Comparison of ENCODE assay signal across 13 cellular contexts in the genomic region with DNA sequence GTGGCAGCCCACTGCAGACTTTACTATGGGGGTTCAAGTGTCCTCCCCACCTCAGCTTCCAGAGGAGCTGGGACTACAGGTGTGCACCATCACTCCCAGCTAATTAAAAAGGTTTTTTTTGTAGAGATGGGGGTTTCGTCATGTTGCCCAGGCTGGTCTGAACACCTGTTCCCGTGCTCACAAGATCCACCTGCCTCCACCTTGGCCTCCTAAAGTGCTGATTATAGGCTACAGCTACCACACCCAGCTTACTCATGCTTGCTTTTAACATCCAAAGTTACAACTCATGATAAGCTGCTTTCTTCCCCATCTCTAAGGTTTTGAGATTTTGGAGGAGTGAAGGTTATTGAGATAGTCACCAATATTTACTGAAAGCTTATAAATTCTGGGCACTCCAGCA. TPM values are rescaled to one million over a fixed set of nuclear protein-coding genes. Genes with fewer than 3 reads are reported as not detected.
DNase-seq lines count a peak whose midpoint lies in the region; ATAC-seq and TF ChIP-seq lines count a peak whose summit lies in the region.
"Had no signal": no experiment of that assay in that cellular context is flagged by ENCODE, and none has a peak within 500 bp of the region (broad histone marks: within the 10 kb centered on the region; RNA-seq: fewer than 3 reads in every experiment).

No MANE protein-coding gene starts in this region.

- ATAC-seq in activated naive CD8-positive, alpha-beta T cell treated with anti-CD3 and anti-CD28 coated beads, Interleukin-2, amount 10 ng/mL, durations not matched to agents 7 days and 5 days (ENCODE audit: low read depth): no peak
- ATAC-seq in HG03432 (IDR thresholded peaks at IDR 0.05; ENCODE audit: unreplicated experiment): no peak

- H3K27me3 Mint-ChIP-seq in activated naive CD8-positive, alpha-beta T cell treated with anti-CD3 and anti-CD28 coated beads, Interleukin-2, amount 10 ng/mL, durations not matched to agents 7 days and 5 days: no peaks in the 10 kb centered on the region
- no peaks in the 10 kb centered on the region for H3K27me3 Mint-ChIP-seq in nephron (ENCODE audit: low read depth)

- peak overlapping the region; percentile 21 for H3K27ac Mint-ChIP-seq in activated naive CD8-positive, alpha-beta T cell treated with anti-CD3 and anti-CD28 coated beads, Interleukin-2, amount 10 ng/mL, durations not matched to agents 7 days and 5 days
- H3K27ac Mint-ChIP-seq in nephron: no peak overlapping the region

- no peak for TF ChIP-seq CTCF in nephron (IDR thresholded peaks at IDR 0.05; ENCODE audit: unreplicated experiment in 3 of 3)

- peak overlapping the region; percentile 64 for H3K4me3 Mint-ChIP-seq in activated naive CD8-positive, alpha-beta T cell treated with anti-CD3 and anti-CD28 coated beads, Interleukin-2, amount 10 ng/mL, durations not matched to agents 7 days and 5 days
- H3K4me3 Mint-ChIP-seq in nephron: peak overlapping the region; percentile 74 to 77 (median 74)

- peaks cover 17% of the 10 kb centered on the region for H3K36me3 Mint-ChIP-seq in activated naive CD8-positive, alpha-beta T cell treated with anti-CD3 and anti-CD28 coated beads, Interleukin-2, amount 10 ng/mL, durations not matched to agents 7 days and 5 days
- H3K36me3 Mint-ChIP-seq in nephron (ENCODE audit: low read depth): peaks cover 46% of the 10 kb centered on the region

- DNase-seq in COR-L47 (lab: John Stamatoyannopoulos, UW) (peak; percentile 1), NCI-H1105 (lab: John Stamatoyannopoulos, UW) (peak; percentile 9), substantia nigra (lab: John Stamatoyannopoulos, UW) (no peak), occipital lobe (lab: John Stamatoyannopoulos, UW) (no peak)
- no peak for DNase-seq in activated naive CD8-positive, alpha-beta T cell treated with anti-CD3 and anti-CD28 coated beads, Interleukin-2, amount 10 ng/mL, durations not matched to agents 7 days and 5 days
- DNase-seq: brain microvascular endothelial cell; DMS 273 treated with DMSO at 0.1 percent for 48 hours; NCI-H510A treated with DMSO at 0.1 percent for 48 hours; nucleus accumbens; stimulated activated naive CD4-positive, alpha-beta T cell treated with Interleukin-2 at 50 U/mL for 16 hours had no signal

- no peak overlapping the region for H3K27ac ChIP-seq in substantia nigra (ENCODE audit: low read depth, low read length, poor library complexity, severe bottlenecking)
- H3K27ac ChIP-seq: brain microvascular endothelial cell, esophagus muscularis mucosa had no signal

- no peaks in the 10 kb centered on the region for H3K9me3 Mint-ChIP-seq in activated naive CD8-positive, alpha-beta T cell treated with anti-CD3 and anti-CD28 coated beads, Interleukin-2, amount 10 ng/mL, durations not matched to agents 7 days and 5 days
- H3K9me3 Mint-ChIP-seq in nephron: no peaks in the 10 kb centered on the region

- POLR2A ChIA-PET in activated naive CD8-positive, alpha-beta T cell treated with anti-CD3 and anti-CD28 coated beads, Interleukin-2, amount 10 ng/mL, durations not matched to agents 7 days and 5 days (lab: Charles Lee): no interaction called here

- peaks cover 26% of the 10 kb centered on the region for H3K4me1 Mint-ChIP-seq in activated naive CD8-positive, alpha-beta T cell treated with anti-CD3 and anti-CD28 coated beads, Interleukin-2, amount 10 ng/mL, durations not matched to agents 7 days and 5 days
- peaks cover 26% of the 10 kb centered on the region for H3K4me1 Mint-ChIP-seq in nephron

RNA-seq across cellular contexts. Expression of gene NUP88, which starts 2.6 kb away (rescaled TPM):
- total RNA-seq in activated naive CD8-positive, alpha-beta T cell treated with anti-CD3 and anti-CD28 coated beads, Interleukin-2, amount 10 ng/mL, durations not matched to agents 7 days and 5 days: 10 to 100 TPM; 93.6 to 99.5 TPM
- total RNA-seq in occipital lobe: 73.5 TPM

RNA-seq across cellular contexts. Expression of gene RPAIN, which starts 3.1 kb away (rescaled TPM):
- total RNA-seq in activated naive CD8-positive, alpha-beta T cell treated with anti-CD3 and anti-CD28 coated beads, Interleukin-2, amount 10 ng/mL, durations not matched to agents 7 days and 5 days: 10 to 100 TPM; 61.9 to 63.9 TPM
- 84.5 TPM for total RNA-seq in occipital lobe

RNA-seq across cellular contexts. Expression of gene C1QBP, which starts 22.1 kb away (rescaled TPM):
- 100 to 1,000 TPM; 109 to 112 TPM for total RNA-seq in activated naive CD8-positive, alpha-beta T cell treated with anti-CD3 and anti-CD28 coated beads, Interleukin-2, amount 10 ng/mL, durations not matched to agents 7 days and 5 days
- 123 TPM for total RNA-seq in occipital lobe

RNA-seq across cellular contexts. Expression of gene DHX33, which starts 51.9 kb away (rescaled TPM):
- total RNA-seq in activated naive CD8-positive, alpha-beta T cell treated with anti-CD3 and anti-CD28 coated beads, Interleukin-2, amount 10 ng/mL, durations not matched to agents 7 days and 5 days: 10 to 100 TPM; 14.4 to 14.5 TPM
- 14.5 TPM for total RNA-seq in occipital lobe

Comparison
In these comparisons a context has a peak if more than half of its experiments do, and no peak if none do; other contexts are left out.
1. DNase-seq: peak in COR-L47 (single experiment) and NCI-H1105 (single experiment); none in activated naive CD8-positive, alpha-beta T cell treated with anti-CD3 and anti-CD28 coated beads, Interleukin-2, amount 10 ng/mL, durations not matched to agents 7 days and 5 days (single experiment), substantia nigra (0 of 49) and occipital lobe (single experiment).